18 cellular contexts compared by ENCODE assay signal in the genomic region with DNA sequence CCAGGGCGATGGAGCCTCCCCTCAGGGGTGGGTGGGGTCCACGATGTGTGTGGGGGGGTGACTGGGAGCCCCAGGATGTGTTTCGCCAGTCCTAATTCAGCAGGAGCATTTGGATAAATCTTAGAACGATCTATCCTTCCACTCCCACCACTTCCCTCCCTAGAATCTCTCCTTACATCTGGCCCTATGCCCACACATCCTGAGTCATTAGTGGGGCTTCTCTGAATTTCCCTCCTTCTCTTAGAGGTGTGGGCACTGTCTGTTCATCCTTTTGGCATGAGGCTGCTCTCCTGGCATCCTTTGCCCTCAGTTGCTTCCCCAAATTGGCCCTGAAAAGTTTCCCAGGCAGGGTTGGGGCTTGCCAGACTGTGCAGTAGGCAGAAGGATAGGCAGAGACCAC. TPM values are rescaled to one million over a fixed set of nuclear protein-coding genes. Genes with fewer than 3 reads are reported as not detected.
DNase-seq lines count a peak whose midpoint lies in the region; ATAC-seq and TF ChIP-seq lines count a peak whose summit lies in the region.
"Had no signal": no experiment of that assay in that cellular context is flagged by ENCODE, and none has a peak within 500 bp of the region (broad histone marks: within the 10 kb centered on the region; RNA-seq: fewer than 3 reads in every experiment).

No MANE protein-coding gene starts in this region.

- H3K27me3 ChIP-seq in PC-3 (ENCODE audit: low read length) (peaks cover 27% of the 10 kb centered on the region), osteoblast (ENCODE audit: insufficient read depth, low read length) (peaks cover 33% of the 10 kb centered on the region)
- H3K27me3 ChIP-seq: Peyer's patch had no signal

- H3K9me2 ChIP-seq in PC-3 (replicated peaks; ENCODE audit: low read length) = no peaks in the 10 kb centered on the region

- H3K4me3 ChIP-seq in PC-3 (ENCODE audit: low read length) = no peak overlapping the region
- no peak overlapping the region for H3K4me3 ChIP-seq in fibroblast of mammary gland (ENCODE audit: control insufficient read depth, low read depth, low read length)
- H3K4me3 ChIP-seq in osteoblast (ENCODE audit: insufficient read depth, low read length) = no peak overlapping the region
- H3K4me3 ChIP-seq: Peyer's patch had no signal

- H3K9ac ChIP-seq in PC-3 (ENCODE audit: low read length) = no peak overlapping the region

- DNase-seq in A172 (ENCODE audit: low spot score) (peak; percentile 38), EL (peak; percentile 23), PC-3 (peak; percentile 22), fibroblast of mammary gland (ENCODE audit: low read depth) (peak; percentile 23), GDM1 (lab: John Stamatoyannopoulos, UW) (no peak), osteoblast (ENCODE audit: insufficient read length, low spot score, missing footprints) (no peak), mesenteric fat pad (ENCODE audit: low spot score) (no peak)
- DNase-seq: C1 segment of cervical spinal cord; CD8-positive, alpha-beta memory T cell; DMS79 treated with DMSO at 0.1 percent for 48 hours; GOT3; KG1; NCI-H1417 treated with DMSO at 0.1 percent for 48 hours; NCI-H1930; Peyer's patch; Right ventricle myocardium superior had no signal

- CTCF ChIA-PET in PC-3 (lab: Charles Lee) = no interaction called here

- no peak for TF ChIP-seq CTCF in PC-3 (conservative IDR thresholded peaks at IDR 0.05; ENCODE audit: low read depth, low read length)
- TF ChIP-seq CTCF in fibroblast of mammary gland (conservative IDR thresholded peaks at IDR 0.05; ENCODE audit: control insufficient read depth, insufficient read depth, low read depth, low read length) = no peak
- no peak for TF ChIP-seq CTCF in osteoblast (IDR thresholded peaks at IDR 0.05; ENCODE audit: extremely low read depth, low read depth, low read length)

- H3F3A ChIP-seq in PC-3 (ENCODE audit: low read length, unreplicated experiment) = no peaks in the 10 kb centered on the region

- H3K9me3 ChIP-seq in PC-3 (ENCODE audit: low read length) (no peaks in the 10 kb centered on the region), osteoblast (ENCODE audit: low read depth, low read length) (no peaks in the 10 kb centered on the region)
- H3K9me3 ChIP-seq: Peyer's patch had no signal

- H3K27ac ChIP-seq in PC-3 (ENCODE audit: low read length) = no peak overlapping the region
- H3K27ac ChIP-seq in osteoblast (ENCODE audit: low read depth, low read length) = no peak overlapping the region
- H3K27ac ChIP-seq: Peyer's patch had no signal

- intact Hi-C loops in PC-3 (cut with micrococcal nuclease) = no loop called here

- no peaks in the 10 kb centered on the region for H3K36me3 ChIP-seq in PC-3 (ENCODE audit: low read depth, low read length)
- no peaks in the 10 kb centered on the region for H3K36me3 ChIP-seq in osteoblast (ENCODE audit: insufficient read depth, low read length)
- H3K36me3 ChIP-seq: Peyer's patch had no signal

- H3K4me2 ChIP-seq in PC-3 (ENCODE audit: low read length) (no peak overlapping the region), osteoblast (ENCODE audit: insufficient read depth, low read length) (no peak overlapping the region)

- H2AFZ ChIP-seq in PC-3 (ENCODE audit: low read length) (no peak overlapping the region), osteoblast (ENCODE audit: low read length) (no peak overlapping the region)

- no peaks in the 10 kb centered on the region for H3K4me1 ChIP-seq in PC-3 (ENCODE audit: insufficient read depth, low read length)
- no peaks in the 10 kb centered on the region for H3K4me1 ChIP-seq in osteoblast (ENCODE audit: insufficient read depth, low read length)
- H3K4me1 ChIP-seq: Peyer's patch had no signal

- no peaks in the 10 kb centered on the region for H4K20me1 ChIP-seq in PC-3 (ENCODE audit: low read length)
- H4K20me1 ChIP-seq in osteoblast (ENCODE audit: insufficient read depth, low read length) = no peaks in the 10 kb centered on the region

- ATAC-seq in PC-3 = no peak; the same call in 1 of the 2 replicates

- BruUV-seq in PC-3 (replicated peaks; lab: Mats Ljungman, UMichigan) = no TSS peak

- POLR2A ChIA-PET in PC-3 (lab: Charles Lee; ENCODE audit: unreplicated experiment) = no interaction called here

- no peaks in the 10 kb centered on the region for H3K79me2 ChIP-seq in PC-3 (ENCODE audit: low read length)
- H3K79me2 ChIP-seq in osteoblast (ENCODE audit: insufficient read depth, low read length) = no peaks in the 10 kb centered on the region

RNA-seq across cellular contexts. Expression of a gene that starts 1.6 kb away (rescaled TPM):
- not detected in 2 replicates for total RNA-seq in A172 (2014; rRNA removed; shearing (Covaris generic))
- not detected in 2 replicates for total RNA-seq in PC-3 (2014; rRNA removed)
- total RNA-seq in osteoblast = not detected in 2 replicates
- not detected for total RNA-seq in mesenteric fat pad
- total RNA-seq: A673; CD8-positive, alpha-beta memory T cell; HT-29; Peyer's patch; Right ventricle myocardium superior had no signal

RNA-seq across cellular contexts. Expression of a gene that starts 53.7 kb away (rescaled TPM):
- total RNA-seq in A172 (2014; rRNA removed; shearing (Covaris generic)) = 25.1 and 25.9 TPM in 2 replicates
- total RNA-seq in PC-3 (2014; rRNA removed) (0.81 and 1.2 TPM in 2 replicates), osteoblast (0.59 and 0.72 TPM in 2 replicates), mesenteric fat pad (140 TPM)

Comparison
In these comparisons a context has a peak if more than half of its experiments do, and no peak if none do; other contexts are left out.
1. DNase-seq: peak in A172 (single experiment), EL (single experiment), PC-3 (single experiment) and fibroblast of mammary gland (single experiment); none in GDM1 (single experiment), osteoblast (single experiment) and mesenteric fat pad (single experiment).
2. RNA of a gene that starts 53.7 kb away (total RNA-seq): 140 TPM in mesenteric fat pad (single experiment) and 25.1 to 25.9 TPM in A172; 0.81 to 1.2 TPM in PC-3 and 0.59 to 0.72 TPM in osteoblast; every median in the first group is over 10 times any median in the second.